9 cellular contexts compared by ENCODE assay signal in genomic region chr1:183218981-183219621, GRCh38. TPM values are rescaled to one million over a fixed set of nuclear protein-coding genes. Genes with fewer than 3 reads are reported as not detected.
DNase-seq lines count a peak whose midpoint lies in the region; ATAC-seq and TF ChIP-seq lines count a peak whose summit lies in the region.
"Had no signal": no experiment of that assay in that cellular context is flagged by ENCODE, and none has a peak within 500 bp of the region (broad histone marks: within the 10 kb centered on the region; RNA-seq: fewer than 3 reads in every experiment).

No MANE protein-coding gene starts in this region.

- ATAC-seq in Right ventricle myocardium inferior (peak; percentile 59), omental fat pad (ENCODE audit: low FRiP score) (no peak), GM19452 (IDR thresholded peaks at IDR 0.05; ENCODE audit: unreplicated experiment) (no peak)

- intact Hi-C loops in Right ventricle myocardium inferior (cut with DNase I), result no loop called here
- intact Hi-C loops in cardiac septum (cut with DNase I), result no loop called here
- intact Hi-C loops in tibial artery (cut with DNase I; ENCODE audit: low total_unique reads), result no loop called here

- H3K27me3 Mint-ChIP-seq in activated T-cell treated with anti-CD3 and anti-CD28 coated beads, Interleukin-2, amount 50 U/mL, for 24 hours, result no peaks in the 10 kb centered on the region

- H3K4me3 ChIP-seq in tibial artery, result no peak overlapping the region

- no peak overlapping the region for H3K4me3 Mint-ChIP-seq in activated T-cell treated with anti-CD3 and anti-CD28 coated beads, Interleukin-2, amount 50 U/mL, for 24 hours

- H3K4me1 Mint-ChIP-seq in activated T-cell treated with anti-CD3 and anti-CD28 coated beads, Interleukin-2, amount 50 U/mL, for 24 hours (ENCODE audit: low read depth), result peaks cover 21% of the 10 kb centered on the region

- no peaks in the 10 kb centered on the region for H3K36me3 Mint-ChIP-seq in activated T-cell treated with anti-CD3 and anti-CD28 coated beads, Interleukin-2, amount 50 U/mL, for 24 hours (ENCODE audit: low read depth)

- H3K27me3 ChIP-seq in tibial artery, result no peaks in the 10 kb centered on the region
- H3K27me3 ChIP-seq: SJCRH30 had no signal

- no peaks in the 10 kb centered on the region for H3K9me3 ChIP-seq in tibial artery
- H3K9me3 ChIP-seq: SJCRH30 had no signal

- peaks cover 0 to 37% (median 28%) of the 10 kb centered on the region in 4 donors for H3K4me1 ChIP-seq in tibial artery

- H3K27ac ChIP-seq in tibial artery, result peak overlapping the region; percentile 79 to 81

- TF ChIP-seq CTCF in tibial artery (IDR thresholded peaks at IDR 0.05) (no peak), omental fat pad (IDR thresholded peaks at IDR 0.05) (no peak)

- H3K9me3 Mint-ChIP-seq in activated T-cell treated with anti-CD3 and anti-CD28 coated beads, Interleukin-2, amount 50 U/mL, for 24 hours, result no peaks in the 10 kb centered on the region

- no peak overlapping the region for H3K27ac Mint-ChIP-seq in activated T-cell treated with anti-CD3 and anti-CD28 coated beads, Interleukin-2, amount 50 U/mL, for 24 hours

- DNase-seq in Right ventricle myocardium inferior (ENCODE audit: missing footprints) (no peak), cardiac septum (ENCODE audit: low spot score) (no peak), islet precursor cell (peak; percentile 57), tibial artery (peak; percentile 54 to 88), omental fat pad (ENCODE audit: low spot score) (no peak), C1 segment of cervical spinal cord (lab: John Stamatoyannopoulos, UW) (no peak)
- DNase-seq in activated T-cell treated with anti-CD3 and anti-CD28 coated beads, Interleukin-2, amount 50 U/mL, for 24 hours, result peak; percentile 38

- no peaks in the 10 kb centered on the region for H3K36me3 ChIP-seq in tibial artery
- H3K36me3 ChIP-seq: SJCRH30 had no signal

RNA-seq across cellular contexts. Expression of gene LAMC2, which starts 33.0 kb away (rescaled TPM):
- total RNA-seq in Right ventricle myocardium inferior (3.8 TPM), cardiac septum (0.40 TPM), omental fat pad (10 to 100 TPM in 2 of 4 donors, 1 to 10 TPM in 2; 2.6 to 23.3 (median 7.3) TPM)

Comparison
In these comparisons a context has a peak if more than half of its experiments do, and no peak if none do; other contexts are left out.
1. DNase-seq: peak in activated T-cell treated with anti-CD3 and anti-CD28 coated beads, Interleukin-2, amount 50 U/mL, for 24 hours (single experiment), islet precursor cell (single experiment) and tibial artery (2 of 2); none in Right ventricle myocardium inferior (single experiment), cardiac septum (single experiment), omental fat pad (single experiment) and C1 segment of cervical spinal cord (0 of 14).